Comparison of ENCODE assay signal across 19 cellular contexts in the genomic region with DNA sequence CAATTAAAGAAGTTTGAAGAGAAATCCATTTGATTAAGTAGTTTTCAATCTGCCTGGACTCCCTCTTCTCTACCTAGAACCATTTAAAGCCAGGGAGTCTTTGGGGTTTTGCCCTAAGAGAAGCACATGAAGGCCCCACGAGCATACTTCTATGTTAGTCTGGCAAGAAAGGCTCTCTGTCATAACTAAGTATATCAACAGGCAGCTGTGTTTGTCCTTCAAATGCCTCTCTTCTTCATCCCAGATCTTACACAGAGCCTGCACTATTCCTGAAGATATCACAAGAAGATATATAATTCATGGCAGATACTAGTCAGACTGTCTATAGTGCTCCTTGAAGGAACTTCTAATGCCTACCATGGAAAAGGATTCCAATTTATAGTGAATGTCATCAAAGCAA.
"Had no signal": no experiment of that assay in that cellular context is flagged by ENCODE, and none has a peak within 500 bp of the region (broad histone marks: within the 10 kb centered on the region; RNA-seq: fewer than 3 reads in every experiment).

No MANE protein-coding gene starts in this region.

- H3K4me1 ChIP-seq: foreskin keratinocyte, gastrocnemius medialis, left lung, lower lobe of right lung had no signal

- H3K4me3 ChIP-seq: coronary artery, dorsolateral prefrontal cortex, esophagus muscularis mucosa, gastrocnemius medialis, heart right ventricle, left lung, lower lobe of right lung, mucosa of descending colon had no signal

- H3K9me3 ChIP-seq: esophagus muscularis mucosa, gastrocnemius medialis, heart right ventricle, left lung, lower lobe of right lung, mucosa of descending colon had no signal

- DNase-seq: dermis blood vessel endothelial cell; dorsolateral prefrontal cortex; effector CD4-positive, alpha-beta T cell; effector memory CD4-positive, alpha-beta T cell; foreskin keratinocyte; gastrocnemius medialis; glutamatergic neuron; head of caudate nucleus; heart right ventricle; hippocampal formation; left cardiac atrium; left lung; left ventricle myocardium superior; lower lobe of right lung; mesenchymal stem cell; mucosa of descending colon had no signal

- H3K36me3 ChIP-seq: esophagus muscularis mucosa, gastrocnemius medialis, heart right ventricle, left lung, lower lobe of right lung had no signal

- H3K27ac Mint-ChIP-seq: mesothelial cell of epicardium had no signal

- H3K4me3 Mint-ChIP-seq: mesothelial cell of epicardium had no signal

- H3K27me3 ChIP-seq: dorsolateral prefrontal cortex, esophagus muscularis mucosa, foreskin keratinocyte, gastrocnemius medialis, heart right ventricle, left lung had no signal

- H3K27ac ChIP-seq: coronary artery, dorsolateral prefrontal cortex, esophagus muscularis mucosa, foreskin keratinocyte, gastrocnemius medialis, heart right ventricle, left lung, lower lobe of right lung had no signal
